2 cellular contexts compared by ENCODE assay signal in genomic region chr7:132076301-132077049, GRCh38.
TF ChIP-seq lines count a peak whose summit lies in the region.

No MANE protein-coding gene starts in this region.

TF ChIP-seq in IMR-90, 13 proteins besides CTCF, POLR2A, EP300 and RAD21 (continued from another document):
- TF ChIP-seq CEBPB (IDR thresholded peaks at IDR 0.05; ENCODE audit: low read depth, low read length) (no peak), FOS (IDR thresholded peaks at IDR 0.05; ENCODE audit: low read depth, low read length) (no peak), MXI1 (IDR thresholded peaks at IDR 0.05; ENCODE audit: borderline replicate concordance, low read depth, low read length) (no peak), CHD1 (IDR thresholded peaks at IDR 0.05; ENCODE audit: low read depth, low read length) (no peak), RCOR1 (IDR thresholded peaks at IDR 0.05; ENCODE audit: insufficient replicate concordance, low read length) (no peak), SMC3 (IDR thresholded peaks at IDR 0.05; ENCODE audit: low read depth, low read length) (no peak), MAFK (IDR thresholded peaks at IDR 0.05; ENCODE audit: low read depth, low read length) (no peak), NFE2L2 (IDR thresholded peaks at IDR 0.05; ENCODE audit: low read depth, low read length) (no peak), MAZ (IDR thresholded peaks at IDR 0.05; ENCODE audit: borderline replicate concordance, low read depth, low read length) (no peak), BHLHE40 (IDR thresholded peaks at IDR 0.05; ENCODE audit: low read depth, low read length) (no peak)
- TF ChIP-seq, protein P1, sequence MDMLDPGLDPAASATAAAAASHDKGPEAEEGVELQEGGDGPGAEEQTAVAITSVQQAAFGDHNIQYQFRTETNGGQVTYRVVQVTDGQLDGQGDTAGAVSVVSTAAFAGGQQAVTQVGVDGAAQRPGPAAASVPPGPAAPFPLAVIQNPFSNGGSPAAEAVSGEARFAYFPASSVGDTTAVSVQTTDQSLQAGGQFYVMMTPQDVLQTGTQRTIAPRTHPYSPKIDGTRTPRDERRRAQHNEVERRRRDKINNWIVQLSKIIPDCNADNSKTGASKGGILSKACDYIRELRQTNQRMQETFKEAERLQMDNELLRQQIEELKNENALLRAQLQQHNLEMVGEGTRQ (IDR thresholded peaks at IDR 0.05; ENCODE audit: low read depth, low read length): no peak
- TF ChIP-seq, protein P2, sequence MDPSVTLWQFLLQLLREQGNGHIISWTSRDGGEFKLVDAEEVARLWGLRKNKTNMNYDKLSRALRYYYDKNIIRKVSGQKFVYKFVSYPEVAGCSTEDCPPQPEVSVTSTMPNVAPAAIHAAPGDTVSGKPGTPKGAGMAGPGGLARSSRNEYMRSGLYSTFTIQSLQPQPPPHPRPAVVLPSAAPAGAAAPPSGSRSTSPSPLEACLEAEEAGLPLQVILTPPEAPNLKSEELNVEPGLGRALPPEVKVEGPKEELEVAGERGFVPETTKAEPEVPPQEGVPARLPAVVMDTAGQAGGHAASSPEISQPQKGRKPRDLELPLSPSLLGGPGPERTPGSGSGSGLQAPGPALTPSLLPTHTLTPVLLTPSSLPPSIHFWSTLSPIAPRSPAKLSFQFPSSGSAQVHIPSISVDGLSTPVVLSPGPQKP (IDR thresholded peaks at IDR 0.05; ENCODE audit: borderline replicate concordance, low read depth, low read length): no peak

TF ChIP-seq in H1, 55 proteins besides CTCF, POLR2A, EP300 and RAD21:
- TF ChIP-seq SP4 (IDR thresholded peaks at IDR 0.05; ENCODE audit: low read length) (no peak), TEAD4 (IDR thresholded peaks at IDR 0.05; ENCODE audit: low read depth, low read length) (no peak), BCL11A (IDR thresholded peaks at IDR 0.05; ENCODE audit: low read depth in 2 of 2, low read length in 2 of 2) (no peak), GABPA (IDR thresholded peaks at IDR 0.05; ENCODE audit: borderline replicate concordance, insufficient read depth, low read length) (no peak), ATF3 (IDR thresholded peaks at IDR 0.05; ENCODE audit: insufficient read depth, low read depth, low read length) (no peak), SRF (IDR thresholded peaks at IDR 0.05; ENCODE audit: low read depth, low read length) (no peak), SIRT6 (IDR thresholded peaks at IDR 0.05; ENCODE audit: low read length) (no peak), ASH2L (IDR thresholded peaks at IDR 0.05; ENCODE audit: low read length) (no peak), KDM5A (IDR thresholded peaks at IDR 0.05; ENCODE audit: low read length) (no peak), EZH2 (IDR thresholded peaks at IDR 0.05; ENCODE audit: low read depth, low read length, severe bottlenecking) (no peak), CHD2 (IDR thresholded peaks at IDR 0.05; ENCODE audit: low read length) (no peak), HDAC6 (IDR thresholded peaks at IDR 0.05; ENCODE audit: low read depth, low read length) (no peak), KDM4A (IDR thresholded peaks at IDR 0.05; ENCODE audit: low read depth, low read length, severe bottlenecking) (no peak), CEBPB (IDR thresholded peaks at IDR 0.05; ENCODE audit: low read depth, low read length) (no peak), CBX5 (IDR thresholded peaks at IDR 0.05; ENCODE audit: low read depth, low read length) (no peak)
- TF ChIP-seq, protein P3, sequence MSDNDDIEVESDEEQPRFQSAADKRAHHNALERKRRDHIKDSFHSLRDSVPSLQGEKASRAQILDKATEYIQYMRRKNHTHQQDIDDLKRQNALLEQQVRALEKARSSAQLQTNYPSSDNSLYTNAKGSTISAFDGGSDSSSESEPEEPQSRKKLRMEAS (IDR thresholded peaks at IDR 0.05): no peak
- TF ChIP-seq, protein P1 (IDR thresholded peaks at IDR 0.05; ENCODE audit: low read length): no peak
